Comparison of ENCODE assay signal across 7 cellular contexts in genomic region chr6:64920257-64920656, GRCh38.
"Had no signal": no experiment of that assay in that cellular context is flagged by ENCODE, and none has a peak within 500 bp of the region (broad histone marks: within the 10 kb centered on the region; RNA-seq: fewer than 3 reads in every experiment).

No MANE protein-coding gene starts in this region.

- H3K4me2 ChIP-seq: KMS-11 had no signal

- FAIRE-seq: HTR-8/SVneo, K562 had no signal

- H3K9ac ChIP-seq: KMS-11 had no signal

- DNase-seq: IMR-90, KBM-7, KG1 had no signal

- ATAC-seq: K562 had no signal

- H3K4me3 ChIP-seq: K562 had no signal

- H3K27ac ChIP-seq: HL-60, KMS-11 had no signal
